Comparison of ENCODE assay signal across 11 cellular contexts in the genomic region with DNA sequence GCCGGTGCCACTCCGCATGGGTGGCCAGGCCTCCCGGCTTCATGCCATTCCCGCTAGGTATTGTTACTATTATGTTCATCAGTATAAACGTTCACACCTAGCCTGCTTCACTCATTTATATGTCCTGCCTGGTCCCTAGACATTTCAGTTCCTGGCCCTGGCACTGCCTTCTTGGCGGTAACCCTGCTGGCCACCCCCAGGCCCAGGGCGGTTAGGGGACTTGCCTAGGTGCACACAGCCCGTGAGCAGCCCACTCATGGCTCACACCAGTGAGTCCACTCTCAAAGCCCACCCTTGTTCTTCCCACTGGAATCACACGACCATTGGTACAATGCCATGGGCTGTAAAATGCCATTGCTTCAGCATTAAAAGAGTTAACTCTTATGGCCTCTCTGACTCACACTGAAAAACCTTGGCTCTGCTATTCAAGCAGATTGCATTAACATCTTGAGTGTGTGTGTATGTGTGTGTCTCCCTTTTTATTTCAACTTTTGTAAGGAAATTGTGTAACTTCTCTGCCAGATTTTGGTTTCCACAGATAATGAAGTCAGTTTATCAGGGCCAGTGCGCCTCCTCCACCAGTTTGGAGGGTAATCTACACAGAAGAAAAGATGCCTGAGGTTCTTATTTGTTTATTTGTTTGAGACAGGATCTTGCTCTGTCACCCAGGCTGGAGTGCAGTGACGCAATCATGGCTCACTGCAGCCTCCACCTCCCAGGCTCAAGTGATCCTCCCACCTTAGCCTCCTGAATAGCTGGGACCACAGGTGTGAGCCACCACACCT.
A peak's percentile ranks its signal among the peaks of the same experiment; 100 is the strongest.
DNase-seq lines count a peak whose midpoint lies in the region; ATAC-seq and TF ChIP-seq lines count a peak whose summit lies in the region.
"Had no signal": no experiment of that assay in that cellular context is flagged by ENCODE, and none has a peak within 500 bp of the region (broad histone marks: within the 10 kb centered on the region; RNA-seq: fewer than 3 reads in every experiment).

No MANE protein-coding gene starts in this region.

- H3K9me3 Mint-ChIP-seq in neural progenitor cell, result no peaks in the 10 kb centered on the region
- H3K9me3 Mint-ChIP-seq: immature natural killer cell had no signal

- H3K36me3 ChIP-seq in GM23248 (ENCODE audit: low read depth) (no peaks in the 10 kb centered on the region), esophagus muscularis mucosa (peaks cover 0 to 6% (median 0%) of the 10 kb centered on the region in 4 donors), neural progenitor cell (no peaks in the 10 kb centered on the region)

- no peak overlapping the region for H3K9ac ChIP-seq in GM23248
- H3K9ac ChIP-seq in neural progenitor cell, result no peak overlapping the region

- no peak overlapping the region for H2AFZ ChIP-seq in GM23248
- no peak overlapping the region for H2AFZ ChIP-seq in neural progenitor cell (replicated peaks)

- no peaks in the 10 kb centered on the region for H3K27me3 ChIP-seq in GM23248 (replicated peaks; ENCODE audit: insufficient read depth)
- no peaks in the 10 kb centered on the region for H3K27me3 ChIP-seq in esophagus muscularis mucosa
- H3K27me3 ChIP-seq in neural progenitor cell, result no peaks in the 10 kb centered on the region

- peaks cover 27% of the 10 kb centered on the region for H3K4me1 ChIP-seq in GM23248 (ENCODE audit: insufficient read depth)
- H3K4me1 ChIP-seq in esophagus muscularis mucosa, result peaks cover 0 to 17% (median 13%) of the 10 kb centered on the region in 4 donors
- H3K4me1 ChIP-seq in neural progenitor cell, result no peaks in the 10 kb centered on the region

- ATAC-seq in sciatic nerve, result peak; percentile 15

- H3K27ac ChIP-seq in GM23248 (peak overlapping the region; percentile 62), esophagus muscularis mucosa (replicated peaks in 1 of 4) (peak overlapping the region in 3 of 4 donors; percentile 20 to 47 (median 21)), neural progenitor cell (no peak overlapping the region)

- H3K9me3 ChIP-seq in GM23248 (ENCODE audit: low read depth) (no peaks in the 10 kb centered on the region), esophagus muscularis mucosa (no peaks in the 10 kb centered on the region), neural progenitor cell (ENCODE audit: low read depth) (no peaks in the 10 kb centered on the region)

- no peaks in the 10 kb centered on the region for H3K9me2 ChIP-seq in GM23248 (ENCODE audit: insufficient read depth)

- H3K36me3 Mint-ChIP-seq in neural progenitor cell, result peaks cover 4% of the 10 kb centered on the region
- H3K36me3 Mint-ChIP-seq: immature natural killer cell had no signal

- no peak overlapping the region for H3K4me3 ChIP-seq in GM23248
- no peak overlapping the region for H3K4me3 ChIP-seq in esophagus muscularis mucosa
- H3K4me3 ChIP-seq in neural progenitor cell, result no peak overlapping the region

- no peak for TF ChIP-seq EP300 in esophagus muscularis mucosa (IDR thresholded peaks at IDR 0.05)

- no peaks in the 10 kb centered on the region for H4K20me1 ChIP-seq in GM23248 (ENCODE audit: insufficient read depth)
- no peaks in the 10 kb centered on the region for H4K20me1 ChIP-seq in neural progenitor cell (ENCODE audit: low read depth)

- no peak for TF ChIP-seq POLR2A in esophagus muscularis mucosa (IDR thresholded peaks at IDR 0.05; ENCODE audit: low read depth)

- 37 to 38% methylated on average over 11 of the region's 11 CpGs for WGBS in GM23248 (ENCODE audit: low coverage in 1 of 2, low lambda C conversion rate in 2 of 2, missing lambda C conversion rate in 2 of 2), 2 experiments
- 80% methylated on average over 11 of the region's 11 CpGs for WGBS in esophagus muscularis mucosa

- H3K79me2 ChIP-seq in GM23248 (ENCODE audit: insufficient read depth) (0 out of 2 replicates have a peak, but pooled peaks cover 13% of the 10 kb centered on the region), neural progenitor cell (ENCODE audit: low read depth) (no peaks in the 10 kb centered on the region)

- H3K4me3 Mint-ChIP-seq in neural progenitor cell, result no peak overlapping the region
- H3K4me3 Mint-ChIP-seq: immature natural killer cell had no signal

- TF ChIP-seq CTCF in esophagus muscularis mucosa (IDR thresholded peaks at IDR 0.05) (no peak), neural progenitor cell (IDR thresholded peaks at IDR 0.05) (no peak)

- H3F3A ChIP-seq in GM23248 (ENCODE audit: insufficient read depth), result peaks cover 28% of the 10 kb centered on the region
- no peaks in the 10 kb centered on the region for H3F3A ChIP-seq in neural progenitor cell (ENCODE audit: low read depth)

- in situ Hi-C loops in GM23248 (cut with MboI), result no loop called here

- peaks cover 3% of the 10 kb centered on the region for H3K27me3 Mint-ChIP-seq in neural progenitor cell (ENCODE audit: insufficient read depth, low read depth)

- peak; percentile 90 for DNase-seq in GM23248
- peak; percentile 61 for DNase-seq in RKO (ENCODE audit: low spot score)
- no peak for DNase-seq in esophagus muscularis mucosa (ENCODE audit: extremely low spot score)
- no peak for DNase-seq in sciatic nerve (ENCODE audit: low spot score)
- DNase-seq in mucosa of gallbladder (ENCODE audit: low spot score), result no peak
- no peak for DNase-seq in retina
- no peak for DNase-seq in anterior cingulate cortex (lab: John Stamatoyannopoulos, UW)
- DNase-seq in neural progenitor cell (ENCODE audit: low spot score), result no peak
- DNase-seq: amygdala, immature natural killer cell, NCI-H1092 treated with DMSO at 0.1 percent for 48 hours had no signal

- intact Hi-C loops in esophagus muscularis mucosa (cut with DNase I), result no loop called here
- intact Hi-C loops in sciatic nerve (cut with DNase I), result no loop called here

- peak overlapping the region; percentile 9 for H3K4me2 ChIP-seq in GM23248 (ENCODE audit: unreplicated experiment)
- no peak overlapping the region for H3K4me2 ChIP-seq in neural progenitor cell

- H3K27ac Mint-ChIP-seq in neural progenitor cell, result no peak overlapping the region
- H3K27ac Mint-ChIP-seq: immature natural killer cell had no signal

- H3K4me1 Mint-ChIP-seq in neural progenitor cell, result peaks cover 2% of the 10 kb centered on the region
- H3K4me1 Mint-ChIP-seq: immature natural killer cell had no signal

Comparison
In these comparisons a context has a peak if more than half of its experiments do, and no peak if none do; other contexts are left out.
1. DNase-seq: peak in GM23248 (single experiment) and RKO (single experiment); none in esophagus muscularis mucosa (single experiment), sciatic nerve (single experiment), mucosa of gallbladder (single experiment), retina (single experiment), anterior cingulate cortex (0 of 58) and neural progenitor cell (single experiment).